In genomic region chr6:138592698-138593097, GRCh38 we compare ENCODE assay signal across 8 cellular contexts.
A peak's percentile ranks its signal among the peaks of the same experiment; 100 is the strongest.
DNase-seq lines count a peak whose midpoint lies in the region; ATAC-seq, FAIRE-seq and TF ChIP-seq lines count a peak whose summit lies in the region.

No MANE protein-coding gene starts in this region.

- no peak for TF ChIP-seq EP300 in HepG2 (IDR thresholded peaks at IDR 0.05; ENCODE audit: low read depth in 2 of 2, low read length in 2 of 2)
- no peak for TF ChIP-seq EP300 in HepG2 (CRISPR knock-in tag; IDR thresholded peaks at IDR 0.05; ENCODE audit: borderline replicate concordance)

- no peak for DNase-seq in activated T-cell treated with anti-CD3 and anti-CD28 coated beads, Interleukin-2, amount 50 U/mL, for 24 hours
- no peak for DNase-seq in activated T-cell treated with anti-CD3 and anti-CD28 coated beads, Interleukin-2, amount 50 U/mL, for 1 hour
- no peak for DNase-seq in T-helper 2 cell treated with Interferon-gamma antibody and Interleukin-4, amounts not matched to agents 5 μg/mL and 100 μg/mL, for 36 hours (ENCODE audit: low spot score)
- DNase-seq in HepG2 (ENCODE audit: low spot score) (no peak), prostate gland (ENCODE audit: low spot score) (no peak), NCI-H510A treated with DMSO at 0.1 percent for 48 hours (lab: John Stamatoyannopoulos, UW) (no peak), H54 (ENCODE audit: insufficient read length, low spot score) (no peak)

- no peaks in the 10 kb centered on the region for H4K20me1 ChIP-seq in HepG2 (ENCODE audit: insufficient read depth, low read length)

- in situ Hi-C loops in HepG2 (cut with HindIII; ENCODE audit: extremely low pct_ligation_motif_present, low pct_unique_long_range_greater_than_20kb), result loop anchor here (5.0 to 25.0 kb wide), 5 partner anchors 160 to 770 kb away; partner anchors contain the start of gene CITED2

- H3K9ac ChIP-seq in HepG2 (ENCODE audit: insufficient read depth, low read depth, low read length), result peak overlapping the region; percentile 68

- peaks cover 77% of the 10 kb centered on the region for H3K4me1 ChIP-seq in HepG2 (ENCODE audit: insufficient read depth, low read length)
- H3K4me1 ChIP-seq in prostate gland (replicated peaks), result no peaks in the 10 kb centered on the region

- peaks cover 4% of the 10 kb centered on the region for H3K27me3 Mint-ChIP-seq in activated T-cell treated with anti-CD3 and anti-CD28 coated beads, Interleukin-2, amount 50 U/mL, for 24 hours
- no peaks in the 10 kb centered on the region for H3K27me3 Mint-ChIP-seq in T-helper 2 cell treated with Interferon-gamma antibody and Interleukin-4, amounts not matched to agents 5 μg/mL and 100 μg/mL, for 36 hours (ENCODE audit: low read depth)

- TSS peak; percentile 81 for BruUV-seq in HepG2 (replicated peaks; lab: Mats Ljungman, UMichigan)

- FAIRE-seq in HepG2 (lab: Jason Lieb, UNC) (no peak), H54 (lab: Jason Lieb, UNC) (no peak)

- H3K4me3 ChIP-seq in HepG2 (replicated peaks in 1 of 3; ENCODE audit: insufficient read depth in 1 of 3, low read depth in 2 of 3, low read length in 3 of 3), result peak overlapping the region; percentile 37 to 64 (median 45)
- no peak overlapping the region for H3K4me3 ChIP-seq in prostate gland

- H3K9me3 Mint-ChIP-seq in activated T-cell treated with anti-CD3 and anti-CD28 coated beads, Interleukin-2, amount 50 U/mL, for 24 hours, result no peaks in the 10 kb centered on the region
- H3K9me3 Mint-ChIP-seq in T-helper 2 cell treated with Interferon-gamma antibody and Interleukin-4, amounts not matched to agents 5 μg/mL and 100 μg/mL, for 36 hours, result no peaks in the 10 kb centered on the region

- H3K27ac ChIP-seq in HepG2 (ENCODE audit: extremely low read length, insufficient read depth, low read length), result peak overlapping the region; percentile 78
- H3K27ac ChIP-seq in prostate gland, result no peak overlapping the region

- POLR2A ChIA-PET in HepG2 (lab: Yijun Ruan, JAX), result no interaction called here

- H3K36me3 ChIP-seq in HepG2 (replicated peaks in 1 of 2; ENCODE audit: control insufficient read depth in 1 of 2, insufficient read depth in 2 of 2, low read length in 2 of 2), result no peaks in the 10 kb centered on the region
- H3K36me3 ChIP-seq in prostate gland, result no peaks in the 10 kb centered on the region

- peaks cover 35% of the 10 kb centered on the region for H3K4me1 Mint-ChIP-seq in activated T-cell treated with anti-CD3 and anti-CD28 coated beads, Interleukin-2, amount 50 U/mL, for 24 hours (ENCODE audit: low read depth)
- peaks cover 36% of the 10 kb centered on the region for H3K4me1 Mint-ChIP-seq in T-helper 2 cell treated with Interferon-gamma antibody and Interleukin-4, amounts not matched to agents 5 μg/mL and 100 μg/mL, for 36 hours (ENCODE audit: low read depth)

- CTCF ChIA-PET in HepG2 (lab: Yijun Ruan, JAX; ENCODE audit: low intra/inter-chr PET ratio, low total read pairs), result no interaction called here

- ATAC-seq in HG03095 (IDR thresholded peaks at IDR 0.05; ENCODE audit: unreplicated experiment) (peak; percentile 44), HepG2 (no peak)

- no peak for TF ChIP-seq RAD21 in HepG2 (CRISPR knock-in tag; IDR thresholded peaks at IDR 0.05)

- H3K79me2 ChIP-seq in HepG2 (ENCODE audit: insufficient read depth, low read length), result no peaks in the 10 kb centered on the region

- H3K27me3 ChIP-seq in HepG2 (ENCODE audit: control insufficient read depth in 1 of 2, insufficient read depth in 2 of 2, low read length in 2 of 2) (no peaks in the 10 kb centered on the region), prostate gland (replicated peaks; ENCODE audit: insufficient read depth) (no peaks in the 10 kb centered on the region)

- intact Hi-C loops in HepG2 (cut with micrococcal nuclease; ENCODE audit: unreplicated experiment), result loop anchor here (1.0 to 5.0 kb wide), 4 partner anchors 18 to 772 kb away; no protein-coding TSS in a partner anchor
- intact Hi-C loops in prostate gland (cut with DNase I), result no loop called here

- peak overlapping the region; percentile 78 for H2AFZ ChIP-seq in HepG2 (ENCODE audit: low read length)

- H3K4me2 ChIP-seq in HepG2 (ENCODE audit: low read depth, low read length), result peak overlapping the region; percentile 88

- TF ChIP-seq CTCF in HepG2 (CRISPR knock-in tag; IDR thresholded peaks at IDR 0.05) (no peak), prostate gland (IDR thresholded peaks at IDR 0.05) (no peak)

- no peaks in the 10 kb centered on the region for H3K36me3 Mint-ChIP-seq in activated T-cell treated with anti-CD3 and anti-CD28 coated beads, Interleukin-2, amount 50 U/mL, for 24 hours (ENCODE audit: low read depth)
- H3K36me3 Mint-ChIP-seq in T-helper 2 cell treated with Interferon-gamma antibody and Interleukin-4, amounts not matched to agents 5 μg/mL and 100 μg/mL, for 36 hours (ENCODE audit: low read depth), result no peaks in the 10 kb centered on the region

- H3K9me3 ChIP-seq in HepG2 (ENCODE audit: low read length) (no peaks in the 10 kb centered on the region), prostate gland (no peaks in the 10 kb centered on the region)

- H3K27ac Mint-ChIP-seq in activated T-cell treated with anti-CD3 and anti-CD28 coated beads, Interleukin-2, amount 50 U/mL, for 24 hours, result peak overlapping the region; percentile 93
- peak overlapping the region; percentile 37 for H3K27ac Mint-ChIP-seq in T-helper 2 cell treated with Interferon-gamma antibody and Interleukin-4, amounts not matched to agents 5 μg/mL and 100 μg/mL, for 36 hours

- WGBS in HepG2 (ENCODE audit: low lambda C conversion rate), result 98% methylated on average over 1 of the region's 1 CpG
- WGBS in prostate gland, result 84% methylated on average over 1 of the region's 1 CpG

- peak overlapping the region; percentile 73 for H3K4me3 Mint-ChIP-seq in activated T-cell treated with anti-CD3 and anti-CD28 coated beads, Interleukin-2, amount 50 U/mL, for 24 hours
- H3K4me3 Mint-ChIP-seq in T-helper 2 cell treated with Interferon-gamma antibody and Interleukin-4, amounts not matched to agents 5 μg/mL and 100 μg/mL, for 36 hours, result peak overlapping the region; percentile 58

- no peak for TF ChIP-seq POLR2A in HepG2 (IDR thresholded peaks at IDR 0.05; ENCODE audit: insufficient read depth in 1 of 2, low read depth in 2 of 2, low read length in 2 of 2)
- TF ChIP-seq POLR2A in prostate gland (IDR thresholded peaks at IDR 0.05), result no peak
- TF ChIP-seq POLR2A in H54 (IDR thresholded peaks at IDR 0.05; ENCODE audit: low read depth, low read length), result no peak

TF ChIP-seq in HepG2, 621 proteins besides CTCF, POLR2A, EP300 and RAD21:
- no peak for TF ChIP-seq ZNF12 (CRISPR knock-in tag; IDR thresholded peaks at IDR 0.05)
- TF ChIP-seq KLF16 (CRISPR knock-in tag; IDR thresholded peaks at IDR 0.05), result no peak
- TF ChIP-seq ZNF276 (CRISPR knock-in tag; IDR thresholded peaks at IDR 0.05; ENCODE audit: low read depth), result no peak
- TF ChIP-seq ZNF275 (CRISPR knock-in tag; IDR thresholded peaks at IDR 0.05; ENCODE audit: borderline replicate concordance), result peak; percentile 44; the same call in 1 of the 2 replicates
- TF ChIP-seq ELF3 (CRISPR knock-in tag; IDR thresholded peaks at IDR 0.05), result no peak
- no peak for TF ChIP-seq ZBTB7A (CRISPR knock-in tag; IDR thresholded peaks at IDR 0.05)

Comparison
In these comparisons a context has a peak if more than half of its experiments do, and no peak if none do; other contexts are left out.
1. H3K4me3 ChIP-seq: peak in HepG2 (3 of 3); none in prostate gland (0 of 2).